In the genomic region with DNA sequence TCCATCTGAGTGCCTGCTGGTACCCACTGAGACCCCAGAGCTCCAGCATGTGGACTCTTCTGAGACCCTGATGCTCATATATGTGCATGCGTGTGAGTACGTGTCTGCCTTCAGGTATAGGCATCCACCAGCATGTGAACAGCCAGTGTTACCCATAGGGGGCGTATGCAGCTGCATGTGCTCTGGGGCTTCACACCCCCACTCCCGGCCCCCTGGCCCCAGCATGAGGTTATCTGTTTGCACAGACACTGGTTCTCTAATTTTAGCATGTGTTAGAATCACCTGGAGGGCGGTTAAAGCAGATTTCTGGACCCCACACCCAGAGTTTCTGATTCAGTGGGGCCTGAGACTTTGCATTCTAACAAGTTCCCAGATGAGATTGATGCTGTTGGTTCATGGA, we compare ENCODE assay signal across 1 cellular context.
A peak's percentile ranks its signal among the peaks of the same experiment; 100 is the strongest.
TF ChIP-seq lines count a peak whose summit lies in the region.

No MANE protein-coding gene starts in this region.

TF ChIP-seq in K562, 482 proteins besides CTCF, POLR2A, EP300 and RAD21 (continued from another document and continues in another):
- TF ChIP-seq, protein P1, sequence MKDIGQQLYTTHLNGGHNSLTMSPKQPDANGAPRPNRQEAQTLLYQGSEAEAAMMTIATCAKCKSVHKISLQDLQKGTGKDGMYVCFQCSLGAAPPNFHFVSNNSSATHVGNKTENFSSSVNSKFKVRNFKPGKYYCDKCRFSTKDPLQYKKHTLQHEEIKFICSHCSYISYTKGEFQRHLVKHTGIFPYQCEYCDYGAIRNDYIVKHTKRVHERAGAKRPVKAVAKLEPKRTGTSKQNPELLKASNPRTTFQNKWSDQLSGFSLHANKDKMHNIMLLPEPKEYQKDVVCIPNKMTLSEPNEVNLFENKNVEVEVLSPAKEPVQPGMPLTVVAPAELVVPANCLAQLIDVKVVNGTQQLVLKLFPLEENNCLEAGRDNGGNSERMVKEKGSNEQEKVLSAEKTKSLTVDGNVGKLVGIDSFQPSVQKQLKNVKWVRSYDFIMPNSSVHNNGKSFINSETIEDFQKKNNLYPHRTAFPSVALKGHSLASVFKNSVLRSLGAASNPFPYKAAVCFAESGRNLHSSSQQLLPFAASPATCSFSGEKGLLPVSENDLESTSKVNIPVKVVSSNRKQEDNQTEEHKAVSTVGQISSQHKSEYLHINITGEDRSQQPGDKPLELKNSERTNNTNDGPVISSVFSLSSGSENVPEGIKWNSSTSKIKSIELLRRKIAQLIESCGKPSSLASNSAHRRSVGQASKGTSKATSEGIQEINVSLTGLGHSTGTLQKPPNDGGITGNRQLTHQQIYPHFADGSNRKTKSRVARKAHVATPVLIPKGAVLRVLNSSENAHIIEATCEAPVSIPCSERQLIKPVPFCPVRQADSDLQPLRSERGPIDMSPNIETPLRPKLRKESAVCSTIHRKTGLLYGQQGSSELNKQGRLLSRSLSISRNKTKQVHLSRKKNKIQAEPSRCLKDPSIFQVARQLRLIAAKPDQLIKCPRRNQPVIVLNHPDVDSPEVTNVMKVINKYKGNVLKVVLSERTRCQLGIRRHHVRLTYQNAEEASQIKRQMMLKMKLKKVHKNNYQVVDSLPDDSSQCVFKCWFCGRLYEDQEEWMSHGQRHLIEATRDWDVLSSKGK (CRISPR knock-in tag; IDR thresholded peaks at IDR 0.05) = no peak
- TF ChIP-seq, protein P2, sequence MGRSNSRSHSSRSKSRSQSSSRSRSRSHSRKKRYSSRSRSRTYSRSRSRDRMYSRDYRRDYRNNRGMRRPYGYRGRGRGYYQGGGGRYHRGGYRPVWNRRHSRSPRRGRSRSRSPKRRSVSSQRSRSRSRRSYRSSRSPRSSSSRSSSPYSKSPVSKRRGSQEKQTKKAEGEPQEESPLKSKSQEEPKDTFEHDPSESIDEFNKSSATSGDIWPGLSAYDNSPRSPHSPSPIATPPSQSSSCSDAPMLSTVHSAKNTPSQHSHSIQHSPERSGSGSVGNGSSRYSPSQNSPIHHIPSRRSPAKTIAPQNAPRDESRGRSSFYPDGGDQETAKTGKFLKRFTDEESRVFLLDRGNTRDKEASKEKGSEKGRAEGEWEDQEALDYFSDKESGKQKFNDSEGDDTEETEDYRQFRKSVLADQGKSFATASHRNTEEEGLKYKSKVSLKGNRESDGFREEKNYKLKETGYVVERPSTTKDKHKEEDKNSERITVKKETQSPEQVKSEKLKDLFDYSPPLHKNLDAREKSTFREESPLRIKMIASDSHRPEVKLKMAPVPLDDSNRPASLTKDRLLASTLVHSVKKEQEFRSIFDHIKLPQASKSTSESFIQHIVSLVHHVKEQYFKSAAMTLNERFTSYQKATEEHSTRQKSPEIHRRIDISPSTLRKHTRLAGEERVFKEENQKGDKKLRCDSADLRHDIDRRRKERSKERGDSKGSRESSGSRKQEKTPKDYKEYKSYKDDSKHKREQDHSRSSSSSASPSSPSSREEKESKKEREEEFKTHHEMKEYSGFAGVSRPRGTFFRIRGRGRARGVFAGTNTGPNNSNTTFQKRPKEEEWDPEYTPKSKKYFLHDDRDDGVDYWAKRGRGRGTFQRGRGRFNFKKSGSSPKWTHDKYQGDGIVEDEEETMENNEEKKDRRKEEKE (IDR thresholded peaks at IDR 0.05; ENCODE audit: borderline replicate concordance in 1 of 2, control insufficient read depth in 1 of 2, low read depth in 2 of 2, low read length in 1 of 2) = no peak
- TF ChIP-seq TARDBP (IDR thresholded peaks at IDR 0.05) (no peak), ZNF79 (CRISPR knock-in tag; IDR thresholded peaks at IDR 0.05; ENCODE audit: low read depth) (no peak), SRSF9 (IDR thresholded peaks at IDR 0.05; ENCODE audit: borderline replicate concordance, low read depth, low read length) (no peak), TRIM28 (IDR thresholded peaks at IDR 0.05) (no peak), BRD4 (IDR thresholded peaks at IDR 0.05) (no peak), KLF13 (tag; IDR thresholded peaks at IDR 0.05; ENCODE audit: borderline replicate concordance, low read depth) (peak; percentile 40; the same call in 1 of the 2 replicates), STAT5B (CRISPR knock-in tag; IDR thresholded peaks at IDR 0.05) (no peak), SMARCE1 (IDR thresholded peaks at IDR 0.05) (no peak), ZNF436 (CRISPR knock-in tag; IDR thresholded peaks at IDR 0.05) (no peak), PHF8 (IDR thresholded peaks at IDR 0.05; ENCODE audit: borderline replicate concordance, low read length) (no peak), ZC3H8 (IDR thresholded peaks at IDR 0.05) (no peak), MCM3 (IDR thresholded peaks at IDR 0.05) (no peak), ZNF696 (CRISPR knock-in tag; conservative IDR thresholded peaks at IDR 0.05) (no peak), TCFL5 (CRISPR knock-in tag; conservative IDR thresholded peaks at IDR 0.05) (no peak), ZNF316 (IDR thresholded peaks at IDR 0.05) (no peak), ZFP1 (CRISPR knock-in tag; IDR thresholded peaks at IDR 0.05) (no peak), ZNF12 (CRISPR knock-in tag; IDR thresholded peaks at IDR 0.05) (no peak), JUNB (CRISPR knock-in tag; conservative IDR thresholded peaks at IDR 0.05) (no peak), RCOR1 (IDR thresholded peaks at IDR 0.05; ENCODE audit: borderline replicate concordance in 1 of 2, low read depth in 2 of 2, low read length in 2 of 2) (peak; percentile 57 to 93), KDM2B (CRISPR knock-in tag; IDR thresholded peaks at IDR 0.05) (no peak), NELFE (IDR thresholded peaks at IDR 0.05; ENCODE audit: insufficient read depth, insufficient read length) (no peak), WHSC1 (IDR thresholded peaks at IDR 0.05; ENCODE audit: low read length) (no peak), ILK (tag; IDR thresholded peaks at IDR 0.05; ENCODE audit: borderline replicate concordance, low read depth) (no peak), KDM4B (IDR thresholded peaks at IDR 0.05; ENCODE audit: borderline replicate concordance in 2 of 2, low read depth in 1 of 2) (no peak), SNRNP70 (optimal IDR thresholded peaks at IDR 0.05; ENCODE audit: low read depth, low read length) (no peak), KLF1 (tag; IDR thresholded peaks at IDR 0.05) (no peak), C11orf30 (IDR thresholded peaks at IDR 0.05; ENCODE audit: low read depth) (no peak), CSDE1 (IDR thresholded peaks at IDR 0.05) (no peak), LEF1 (IDR thresholded peaks at IDR 0.05) (peak; percentile 54; the same call in 1 of the 2 replicates), MCM7 (IDR thresholded peaks at IDR 0.05) (no peak)
- TF ChIP-seq, protein P3, sequence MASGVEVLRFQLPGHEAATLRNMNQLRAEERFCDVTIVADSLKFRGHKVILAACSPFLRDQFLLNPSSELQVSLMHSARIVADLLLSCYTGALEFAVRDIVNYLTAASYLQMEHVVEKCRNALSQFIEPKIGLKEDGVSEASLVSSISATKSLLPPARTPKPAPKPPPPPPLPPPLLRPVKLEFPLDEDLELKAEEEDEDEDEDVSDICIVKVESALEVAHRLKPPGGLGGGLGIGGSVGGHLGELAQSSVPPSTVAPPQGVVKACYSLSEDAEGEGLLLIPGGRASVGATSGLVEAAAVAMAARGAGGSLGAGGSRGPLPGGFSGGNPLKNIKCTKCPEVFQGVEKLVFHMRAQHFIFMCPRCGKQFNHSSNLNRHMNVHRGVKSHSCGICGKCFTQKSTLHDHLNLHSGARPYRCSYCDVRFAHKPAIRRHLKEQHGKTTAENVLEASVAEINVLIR (CRISPR knock-in tag; IDR thresholded peaks at IDR 0.05) = no peak
- TF ChIP-seq, protein P4, sequence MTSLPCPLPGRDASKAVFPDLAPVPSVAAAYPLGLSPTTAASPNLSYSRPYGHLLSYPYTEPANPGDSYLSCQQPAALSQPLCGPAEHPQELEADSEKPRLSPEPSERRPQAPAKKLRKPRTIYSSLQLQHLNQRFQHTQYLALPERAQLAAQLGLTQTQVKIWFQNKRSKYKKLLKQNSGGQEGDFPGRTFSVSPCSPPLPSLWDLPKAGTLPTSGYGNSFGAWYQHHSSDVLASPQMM (CRISPR knock-in tag; IDR thresholded peaks at IDR 0.05) = no peak
- TF ChIP-seq, protein P5, sequence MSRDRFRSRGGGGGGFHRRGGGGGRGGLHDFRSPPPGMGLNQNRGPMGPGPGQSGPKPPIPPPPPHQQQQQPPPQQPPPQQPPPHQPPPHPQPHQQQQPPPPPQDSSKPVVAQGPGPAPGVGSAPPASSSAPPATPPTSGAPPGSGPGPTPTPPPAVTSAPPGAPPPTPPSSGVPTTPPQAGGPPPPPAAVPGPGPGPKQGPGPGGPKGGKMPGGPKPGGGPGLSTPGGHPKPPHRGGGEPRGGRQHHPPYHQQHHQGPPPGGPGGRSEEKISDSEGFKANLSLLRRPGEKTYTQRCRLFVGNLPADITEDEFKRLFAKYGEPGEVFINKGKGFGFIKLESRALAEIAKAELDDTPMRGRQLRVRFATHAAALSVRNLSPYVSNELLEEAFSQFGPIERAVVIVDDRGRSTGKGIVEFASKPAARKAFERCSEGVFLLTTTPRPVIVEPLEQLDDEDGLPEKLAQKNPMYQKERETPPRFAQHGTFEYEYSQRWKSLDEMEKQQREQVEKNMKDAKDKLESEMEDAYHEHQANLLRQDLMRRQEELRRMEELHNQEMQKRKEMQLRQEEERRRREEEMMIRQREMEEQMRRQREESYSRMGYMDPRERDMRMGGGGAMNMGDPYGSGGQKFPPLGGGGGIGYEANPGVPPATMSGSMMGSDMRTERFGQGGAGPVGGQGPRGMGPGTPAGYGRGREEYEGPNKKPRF (IDR thresholded peaks at IDR 0.05; ENCODE audit: low read depth, low read length) = no peak
- TF ChIP-seq, protein P6, sequence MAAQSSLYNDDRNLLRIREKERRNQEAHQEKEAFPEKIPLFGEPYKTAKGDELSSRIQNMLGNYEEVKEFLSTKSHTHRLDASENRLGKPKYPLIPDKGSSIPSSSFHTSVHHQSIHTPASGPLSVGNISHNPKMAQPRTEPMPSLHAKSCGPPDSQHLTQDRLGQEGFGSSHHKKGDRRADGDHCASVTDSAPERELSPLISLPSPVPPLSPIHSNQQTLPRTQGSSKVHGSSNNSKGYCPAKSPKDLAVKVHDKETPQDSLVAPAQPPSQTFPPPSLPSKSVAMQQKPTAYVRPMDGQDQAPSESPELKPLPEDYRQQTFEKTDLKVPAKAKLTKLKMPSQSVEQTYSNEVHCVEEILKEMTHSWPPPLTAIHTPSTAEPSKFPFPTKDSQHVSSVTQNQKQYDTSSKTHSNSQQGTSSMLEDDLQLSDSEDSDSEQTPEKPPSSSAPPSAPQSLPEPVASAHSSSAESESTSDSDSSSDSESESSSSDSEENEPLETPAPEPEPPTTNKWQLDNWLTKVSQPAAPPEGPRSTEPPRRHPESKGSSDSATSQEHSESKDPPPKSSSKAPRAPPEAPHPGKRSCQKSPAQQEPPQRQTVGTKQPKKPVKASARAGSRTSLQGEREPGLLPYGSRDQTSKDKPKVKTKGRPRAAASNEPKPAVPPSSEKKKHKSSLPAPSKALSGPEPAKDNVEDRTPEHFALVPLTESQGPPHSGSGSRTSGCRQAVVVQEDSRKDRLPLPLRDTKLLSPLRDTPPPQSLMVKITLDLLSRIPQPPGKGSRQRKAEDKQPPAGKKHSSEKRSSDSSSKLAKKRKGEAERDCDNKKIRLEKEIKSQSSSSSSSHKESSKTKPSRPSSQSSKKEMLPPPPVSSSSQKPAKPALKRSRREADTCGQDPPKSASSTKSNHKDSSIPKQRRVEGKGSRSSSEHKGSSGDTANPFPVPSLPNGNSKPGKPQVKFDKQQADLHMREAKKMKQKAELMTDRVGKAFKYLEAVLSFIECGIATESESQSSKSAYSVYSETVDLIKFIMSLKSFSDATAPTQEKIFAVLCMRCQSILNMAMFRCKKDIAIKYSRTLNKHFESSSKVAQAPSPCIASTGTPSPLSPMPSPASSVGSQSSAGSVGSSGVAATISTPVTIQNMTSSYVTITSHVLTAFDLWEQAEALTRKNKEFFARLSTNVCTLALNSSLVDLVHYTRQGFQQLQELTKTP (IDR thresholded peaks at IDR 0.05; ENCODE audit: low read depth in 1 of 2, partially characterized antibody in 2 of 2) = no peak
- TF ChIP-seq, protein P7, sequence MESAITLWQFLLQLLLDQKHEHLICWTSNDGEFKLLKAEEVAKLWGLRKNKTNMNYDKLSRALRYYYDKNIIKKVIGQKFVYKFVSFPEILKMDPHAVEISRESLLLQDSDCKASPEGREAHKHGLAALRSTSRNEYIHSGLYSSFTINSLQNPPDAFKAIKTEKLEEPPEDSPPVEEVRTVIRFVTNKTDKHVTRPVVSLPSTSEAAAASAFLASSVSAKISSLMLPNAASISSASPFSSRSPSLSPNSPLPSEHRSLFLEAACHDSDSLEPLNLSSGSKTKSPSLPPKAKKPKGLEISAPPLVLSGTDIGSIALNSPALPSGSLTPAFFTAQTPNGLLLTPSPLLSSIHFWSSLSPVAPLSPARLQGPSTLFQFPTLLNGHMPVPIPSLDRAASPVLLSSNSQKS (CRISPR knock-in tag; IDR thresholded peaks at IDR 0.05) = no peak
- TF ChIP-seq, protein P8, sequence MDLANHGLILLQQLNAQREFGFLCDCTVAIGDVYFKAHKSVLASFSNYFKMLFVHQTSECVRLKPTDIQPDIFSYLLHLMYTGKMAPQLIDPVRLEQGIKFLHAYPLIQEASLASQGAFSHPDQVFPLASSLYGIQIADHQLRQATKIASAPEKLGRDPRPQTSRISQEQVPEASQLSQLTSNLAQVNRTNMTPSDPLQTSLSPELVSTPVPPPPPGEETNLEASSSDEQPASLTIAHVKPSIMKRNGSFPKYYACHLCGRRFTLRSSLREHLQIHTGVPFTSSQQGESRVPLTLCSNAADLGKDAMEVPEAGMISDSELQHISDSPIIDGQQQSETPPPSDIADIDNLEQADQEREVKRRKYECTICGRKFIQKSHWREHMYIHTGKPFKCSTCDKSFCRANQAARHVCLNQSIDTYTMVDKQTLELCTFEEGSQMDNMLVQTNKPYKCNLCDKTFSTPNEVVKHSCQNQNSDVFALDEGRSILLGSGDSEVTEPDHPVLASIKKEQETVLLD (IDR thresholded peaks at IDR 0.05) = no peak
- TF ChIP-seq, protein P9, sequence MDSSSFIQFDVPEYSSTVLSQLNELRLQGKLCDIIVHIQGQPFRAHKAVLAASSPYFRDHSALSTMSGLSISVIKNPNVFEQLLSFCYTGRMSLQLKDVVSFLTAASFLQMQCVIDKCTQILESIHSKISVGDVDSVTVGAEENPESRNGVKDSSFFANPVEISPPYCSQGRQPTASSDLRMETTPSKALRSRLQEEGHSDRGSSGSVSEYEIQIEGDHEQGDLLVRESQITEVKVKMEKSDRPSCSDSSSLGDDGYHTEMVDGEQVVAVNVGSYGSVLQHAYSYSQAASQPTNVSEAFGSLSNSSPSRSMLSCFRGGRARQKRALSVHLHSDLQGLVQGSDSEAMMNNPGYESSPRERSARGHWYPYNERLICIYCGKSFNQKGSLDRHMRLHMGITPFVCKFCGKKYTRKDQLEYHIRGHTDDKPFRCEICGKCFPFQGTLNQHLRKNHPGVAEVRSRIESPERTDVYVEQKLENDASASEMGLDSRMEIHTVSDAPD (CRISPR knock-in tag; IDR thresholded peaks at IDR 0.05) = no peak
- TF ChIP-seq, protein P10, sequence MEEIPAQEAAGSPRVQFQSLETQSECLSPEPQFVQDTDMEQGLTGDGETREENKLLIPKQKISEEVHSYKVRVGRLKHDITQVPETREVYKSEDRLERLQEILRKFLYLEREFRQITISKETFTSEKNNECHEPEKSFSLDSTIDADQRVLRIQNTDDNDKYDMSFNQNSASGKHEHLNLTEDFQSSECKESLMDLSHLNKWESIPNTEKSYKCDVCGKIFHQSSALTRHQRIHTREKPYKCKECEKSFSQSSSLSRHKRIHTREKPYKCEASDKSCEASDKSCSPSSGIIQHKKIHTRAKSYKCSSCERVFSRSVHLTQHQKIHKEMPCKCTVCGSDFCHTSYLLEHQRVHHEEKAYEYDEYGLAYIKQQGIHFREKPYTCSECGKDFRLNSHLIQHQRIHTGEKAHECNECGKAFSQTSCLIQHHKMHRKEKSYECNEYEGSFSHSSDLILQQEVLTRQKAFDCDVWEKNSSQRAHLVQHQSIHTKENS (CRISPR knock-in tag; IDR thresholded peaks at IDR 0.05) = no peak
